10 cellular contexts compared by ENCODE assay signal in genomic region chr12:8615206-8615605, GRCh38.
"Had no signal": no experiment of that assay in that cellular context is flagged by ENCODE, and none has a peak within 500 bp of the region (broad histone marks: within the 10 kb centered on the region; RNA-seq: fewer than 3 reads in every experiment).

No MANE protein-coding gene starts in this region.

- H3K27me3 Mint-ChIP-seq: IgD-negative memory B cell had no signal

- H3K4me1 ChIP-seq: HAP-1 had no signal

- H2AFZ ChIP-seq: GM23248 had no signal

- H3K9ac ChIP-seq: GM23248 had no signal

- H3K27ac Mint-ChIP-seq: HFFc6 had no signal

- H3K36me3 ChIP-seq: HAP-1 had no signal

- H3K4me3 ChIP-seq: GM23248, HAP-1 had no signal

- DNase-seq: GM23248, GOT3, H7, HFFc6, KBM-7 had no signal

- H3K27ac ChIP-seq: GM23248, HL-60 had no signal

- H3K9me3 ChIP-seq: HAP-1 had no signal

- H3K36me3 Mint-ChIP-seq: IgD-negative memory B cell had no signal

- ATAC-seq: HCT116, HepG2 had no signal

- H3K9me3 Mint-ChIP-seq: HFFc6 had no signal

- H3K4me3 Mint-ChIP-seq: HFFc6, IgD-negative memory B cell had no signal
